1 cellular context compared by ENCODE assay signal in genomic region chr18:3279201-3280185, GRCh38.
TF ChIP-seq lines count a peak whose summit lies in the region.

No MANE protein-coding gene starts in this region.

TF ChIP-seq in SK-N-SH, 30 proteins besides CTCF, POLR2A, EP300 and RAD21 (continued from another document):
- TF ChIP-seq REST (IDR thresholded peaks at IDR 0.05; ENCODE audit: low read depth, low read length) (no peak), RCOR1 (IDR thresholded peaks at IDR 0.05; ENCODE audit: low read length) (no peak)
